1 cellular context compared by ENCODE assay signal in genomic region chr20:32482251-32483220, GRCh38.
TF ChIP-seq lines count a peak whose summit lies in the region.

No MANE protein-coding gene starts in this region.

TF ChIP-seq in HepG2, 621 proteins besides CTCF, POLR2A, EP300 and RAD21 (continued from another document and continues in another):
- TF ChIP-seq HES4 (CRISPR knock-in tag; IDR thresholded peaks at IDR 0.05; ENCODE audit: borderline replicate concordance) (peak; percentile 86; the same call in 1 of the 2 replicates), JDP2 (CRISPR knock-in tag; IDR thresholded peaks at IDR 0.05; ENCODE audit: borderline replicate concordance) (no peak), PATZ1 (CRISPR knock-in tag; IDR thresholded peaks at IDR 0.05) (peak; percentile 92), ZNF703 (CRISPR knock-in tag; IDR thresholded peaks at IDR 0.05; ENCODE audit: borderline replicate concordance) (no peak), KDM5B (CRISPR knock-in tag; IDR thresholded peaks at IDR 0.05; ENCODE audit: borderline replicate concordance) (peak; percentile 75), YEATS4 (CRISPR knock-in tag; IDR thresholded peaks at IDR 0.05; ENCODE audit: borderline replicate concordance) (peak; percentile 85; the same call in 1 of the 2 replicates), GZF1 (CRISPR knock-in tag; IDR thresholded peaks at IDR 0.05) (no peak), ZNF234 (CRISPR knock-in tag; conservative IDR thresholded peaks at IDR 0.05) (no peak), CREB1 (IDR thresholded peaks at IDR 0.05) (no peak), CREB1 (CRISPR knock-in tag; IDR thresholded peaks at IDR 0.05) (no peak), ZNF7 (CRISPR knock-in tag; IDR thresholded peaks at IDR 0.05) (no peak), ZNF687 (CRISPR knock-in tag; IDR thresholded peaks at IDR 0.05) (peak; percentile 81), NR0B2 (CRISPR knock-in tag; IDR thresholded peaks at IDR 0.05) (peak; percentile 82), RXRA (CRISPR knock-in tag; IDR thresholded peaks at IDR 0.05) (peak; percentile 76; the same call in 1 of the 2 replicates), TOPORS (CRISPR knock-in tag; IDR thresholded peaks at IDR 0.05) (no peak), REXO4 (CRISPR knock-in tag; IDR thresholded peaks at IDR 0.05; ENCODE audit: borderline replicate concordance) (no peak), ZNF577 (CRISPR knock-in tag; IDR thresholded peaks at IDR 0.05; ENCODE audit: borderline replicate concordance, low read depth) (no peak), ZMAT3 (CRISPR knock-in tag; conservative IDR thresholded peaks at IDR 0.05) (peak; percentile 53; the same call in 1 of the 2 replicates), FOSL2 (CRISPR knock-in tag; IDR thresholded peaks at IDR 0.05) (peak; percentile 26), SMAD1 (CRISPR knock-in tag; IDR thresholded peaks at IDR 0.05; ENCODE audit: borderline replicate concordance, low read depth) (0 out of 2 replicates have a peak, but pooled peaks have one; percentile 43), TMF1 (CRISPR knock-in tag; IDR thresholded peaks at IDR 0.05; ENCODE audit: low read depth) (peak; percentile 46), PTBP1 (IDR thresholded peaks at IDR 0.05; ENCODE audit: low read depth, low read length, poor library complexity, severe bottlenecking) (peak; percentile 66), SP5 (CRISPR knock-in tag; IDR thresholded peaks at IDR 0.05; ENCODE audit: borderline replicate concordance, low read depth) (no peak; the same call in 1 of the 2 replicates), EED (CRISPR knock-in tag; IDR thresholded peaks at IDR 0.05) (peak; percentile 82; the same call in 1 of the 2 replicates), ZMYM2 (CRISPR knock-in tag; IDR thresholded peaks at IDR 0.05) (no peak), SAP130 (CRISPR knock-in tag; IDR thresholded peaks at IDR 0.05; ENCODE audit: low read depth) (peak; percentile 82), KLF12 (CRISPR knock-in tag; IDR thresholded peaks at IDR 0.05; ENCODE audit: borderline replicate concordance) (peak; percentile 74; the same call in 1 of the 2 replicates), ZNF605 (CRISPR knock-in tag; IDR thresholded peaks at IDR 0.05) (no peak), ZNF768 (CRISPR knock-in tag; IDR thresholded peaks at IDR 0.05) (peak; percentile 74), ZNF44 (CRISPR knock-in tag; IDR thresholded peaks at IDR 0.05) (no peak), ZNF557 (CRISPR knock-in tag; IDR thresholded peaks at IDR 0.05) (no peak), SRSF9 (IDR thresholded peaks at IDR 0.05; ENCODE audit: borderline replicate concordance, insufficient read depth, low read depth, low read length, poor library complexity, severe bottlenecking) (no peak), REPIN1 (CRISPR knock-in tag; IDR thresholded peaks at IDR 0.05; ENCODE audit: borderline replicate concordance, low read depth) (no peak), ZNF230 (CRISPR knock-in tag; IDR thresholded peaks at IDR 0.05) (no peak), SMAD3 (CRISPR knock-in tag; IDR thresholded peaks at IDR 0.05) (peak; percentile 18; the same call in 1 of the 2 replicates), SALL2 (CRISPR knock-in tag; IDR thresholded peaks at IDR 0.05) (peak; percentile 48; the same call in 1 of the 2 replicates), ZNF446 (CRISPR knock-in tag; IDR thresholded peaks at IDR 0.05) (0 out of 2 replicates have a peak, but pooled peaks have one; percentile 58), HDAC6 (IDR thresholded peaks at IDR 0.05; ENCODE audit: low read depth, low read length) (no peak), ZNF33A (CRISPR knock-in tag; IDR thresholded peaks at IDR 0.05; ENCODE audit: borderline replicate concordance) (no peak), THYN1 (CRISPR knock-in tag; IDR thresholded peaks at IDR 0.05; ENCODE audit: borderline replicate concordance, low read depth) (0 out of 2 replicates have a peak, but pooled peaks have one; percentile 33), SYNCRIP (IDR thresholded peaks at IDR 0.05; ENCODE audit: insufficient read depth, low read depth, low read length) (no peak), ZNF367 (CRISPR knock-in tag; IDR thresholded peaks at IDR 0.05; ENCODE audit: borderline replicate concordance) (no peak; the same call in 1 of the 2 replicates), ZXDC (CRISPR knock-in tag; IDR thresholded peaks at IDR 0.05) (0 out of 2 replicates have a peak, but pooled peaks have one; percentile 74), ZKSCAN8 (CRISPR knock-in tag; IDR thresholded peaks at IDR 0.05; ENCODE audit: borderline replicate concordance) (peak; percentile 49; the same call in 1 of the 2 replicates), RXRB (CRISPR knock-in tag; IDR thresholded peaks at IDR 0.05; ENCODE audit: borderline replicate concordance) (0 out of 2 replicates have a peak, but pooled peaks have one; percentile 20), PRMT3 (CRISPR knock-in tag; IDR thresholded peaks at IDR 0.05; ENCODE audit: borderline replicate concordance, low read depth) (no peak), ZNF264 (CRISPR knock-in tag; IDR thresholded peaks at IDR 0.05) (no peak), ZNF337 (CRISPR knock-in tag; IDR thresholded peaks at IDR 0.05; ENCODE audit: borderline replicate concordance, low read depth) (no peak), TBL1XR1 (IDR thresholded peaks at IDR 0.05; ENCODE audit: borderline replicate concordance, low read length, partially characterized antibody) (no peak), PHF5A (CRISPR knock-in tag; IDR thresholded peaks at IDR 0.05; ENCODE audit: low read depth, unreplicated experiment) (no peak), ZNF782 (CRISPR knock-in tag; IDR thresholded peaks at IDR 0.05; ENCODE audit: borderline replicate concordance) (no peak), MBNL3 (CRISPR knock-in tag; conservative IDR thresholded peaks at IDR 0.05) (no peak)
- TF ChIP-seq, protein P1, sequence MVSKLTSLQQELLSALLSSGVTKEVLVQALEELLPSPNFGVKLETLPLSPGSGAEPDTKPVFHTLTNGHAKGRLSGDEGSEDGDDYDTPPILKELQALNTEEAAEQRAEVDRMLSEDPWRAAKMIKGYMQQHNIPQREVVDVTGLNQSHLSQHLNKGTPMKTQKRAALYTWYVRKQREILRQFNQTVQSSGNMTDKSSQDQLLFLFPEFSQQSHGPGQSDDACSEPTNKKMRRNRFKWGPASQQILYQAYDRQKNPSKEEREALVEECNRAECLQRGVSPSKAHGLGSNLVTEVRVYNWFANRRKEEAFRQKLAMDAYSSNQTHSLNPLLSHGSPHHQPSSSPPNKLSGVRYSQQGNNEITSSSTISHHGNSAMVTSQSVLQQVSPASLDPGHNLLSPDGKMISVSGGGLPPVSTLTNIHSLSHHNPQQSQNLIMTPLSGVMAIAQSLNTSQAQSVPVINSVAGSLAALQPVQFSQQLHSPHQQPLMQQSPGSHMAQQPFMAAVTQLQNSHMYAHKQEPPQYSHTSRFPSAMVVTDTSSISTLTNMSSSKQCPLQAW (CRISPR knock-in tag; IDR thresholded peaks at IDR 0.05): no peak
- TF ChIP-seq, protein P2, sequence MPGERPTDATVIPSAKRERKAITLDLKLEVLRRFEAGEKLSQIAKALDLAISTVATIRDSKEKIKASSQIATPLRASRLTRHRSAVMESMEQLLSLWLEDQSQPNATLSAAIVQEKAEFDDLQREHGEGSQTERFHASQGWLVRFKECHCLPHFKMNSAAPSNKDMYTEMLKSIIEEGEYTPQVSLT (CRISPR knock-in tag; IDR thresholded peaks at IDR 0.05; ENCODE audit: borderline replicate concordance, low read depth): no peak
- TF ChIP-seq, protein P3, sequence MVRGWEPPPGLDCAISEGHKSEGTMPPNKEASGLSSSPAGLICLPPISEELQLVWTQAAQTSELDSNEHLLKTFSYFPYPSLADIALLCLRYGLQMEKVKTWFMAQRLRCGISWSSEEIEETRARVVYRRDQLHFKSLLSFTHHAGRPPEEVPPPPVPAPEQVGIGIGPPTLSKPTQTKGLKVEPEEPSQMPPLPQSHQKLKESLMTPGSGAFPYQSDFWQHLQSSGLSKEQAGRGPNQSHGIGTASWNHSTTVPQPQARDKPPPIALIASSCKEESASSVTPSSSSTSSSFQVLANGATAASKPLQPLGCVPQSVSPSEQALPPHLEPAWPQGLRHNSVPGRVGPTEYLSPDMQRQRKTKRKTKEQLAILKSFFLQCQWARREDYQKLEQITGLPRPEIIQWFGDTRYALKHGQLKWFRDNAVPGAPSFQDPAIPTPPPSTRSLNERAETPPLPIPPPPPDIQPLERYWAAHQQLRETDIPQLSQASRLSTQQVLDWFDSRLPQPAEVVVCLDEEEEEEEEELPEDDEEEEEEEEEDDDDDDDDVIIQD (CRISPR knock-in tag; IDR thresholded peaks at IDR 0.05; ENCODE audit: low read depth): no peak
- TF ChIP-seq, protein P4, sequence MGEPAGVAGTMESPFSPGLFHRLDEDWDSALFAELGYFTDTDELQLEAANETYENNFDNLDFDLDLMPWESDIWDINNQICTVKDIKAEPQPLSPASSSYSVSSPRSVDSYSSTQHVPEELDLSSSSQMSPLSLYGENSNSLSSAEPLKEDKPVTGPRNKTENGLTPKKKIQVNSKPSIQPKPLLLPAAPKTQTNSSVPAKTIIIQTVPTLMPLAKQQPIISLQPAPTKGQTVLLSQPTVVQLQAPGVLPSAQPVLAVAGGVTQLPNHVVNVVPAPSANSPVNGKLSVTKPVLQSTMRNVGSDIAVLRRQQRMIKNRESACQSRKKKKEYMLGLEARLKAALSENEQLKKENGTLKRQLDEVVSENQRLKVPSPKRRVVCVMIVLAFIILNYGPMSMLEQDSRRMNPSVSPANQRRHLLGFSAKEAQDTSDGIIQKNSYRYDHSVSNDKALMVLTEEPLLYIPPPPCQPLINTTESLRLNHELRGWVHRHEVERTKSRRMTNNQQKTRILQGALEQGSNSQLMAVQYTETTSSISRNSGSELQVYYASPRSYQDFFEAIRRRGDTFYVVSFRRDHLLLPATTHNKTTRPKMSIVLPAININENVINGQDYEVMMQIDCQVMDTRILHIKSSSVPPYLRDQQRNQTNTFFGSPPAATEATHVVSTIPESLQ (CRISPR knock-in tag; conservative IDR thresholded peaks at IDR 0.05): no peak
